ENCODE assay signal across 11 cellular contexts in the genomic region with DNA sequence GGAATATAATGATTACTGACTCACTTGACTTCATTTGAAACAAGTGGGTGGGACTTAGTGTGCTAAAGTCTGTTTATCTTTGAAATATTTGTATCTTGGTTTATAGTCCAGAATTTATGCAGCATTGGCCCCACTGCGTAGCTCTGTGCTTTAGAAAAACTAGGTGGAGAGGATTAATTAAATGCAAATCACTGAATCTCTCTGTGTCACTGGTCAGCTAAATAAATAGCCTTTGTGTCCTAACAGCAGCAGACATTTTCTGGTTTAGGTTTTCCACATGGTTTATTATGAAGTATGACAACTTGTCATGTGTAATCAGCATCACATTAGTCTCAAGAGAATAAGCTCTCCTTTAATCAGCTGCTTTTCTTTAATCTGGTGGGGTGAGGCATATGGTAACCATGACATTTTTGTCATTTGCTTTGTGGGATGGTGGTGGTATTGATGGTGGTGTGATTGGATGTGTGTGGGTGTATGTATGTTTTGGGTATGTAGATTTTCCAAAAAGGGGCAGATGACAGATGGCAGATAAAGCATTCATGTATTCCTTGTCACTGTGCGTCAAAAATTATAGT. TPM values are rescaled to one million over a fixed set of nuclear protein-coding genes. Genes with fewer than 3 reads are reported as not detected.
DNase-seq lines count a peak whose midpoint lies in the region; ATAC-seq and TF ChIP-seq lines count a peak whose summit lies in the region.
"Had no signal": no experiment of that assay in that cellular context is flagged by ENCODE, and none has a peak within 500 bp of the region (broad histone marks: within the 10 kb centered on the region; RNA-seq: fewer than 3 reads in every experiment).

No MANE protein-coding gene starts in this region.

- H3K4me2 ChIP-seq in neural cell (ENCODE audit: low read length), result no peak overlapping the region

- H2AFZ ChIP-seq in neural cell (ENCODE audit: low read depth, low read length), result no peak overlapping the region
- H2AFZ ChIP-seq: parathyroid adenoma had no signal

- H3K4me3 Mint-ChIP-seq in HFFc6, result no peak overlapping the region; the same call in 1 of the 2 replicates

- no peaks in the 10 kb centered on the region for H3K9me2 ChIP-seq in neural cell (ENCODE audit: insufficient read depth, low read length)

- no peaks in the 10 kb centered on the region for H3K9me3 ChIP-seq in neural cell (ENCODE audit: low read length)

- no peaks in the 10 kb centered on the region for H3K36me3 ChIP-seq in neural cell (ENCODE audit: insufficient read depth, low read length)

- H3K4me1 Mint-ChIP-seq in HFFc6 (ENCODE audit: low read depth), result peaks cover 23% of the 10 kb centered on the region

- no peaks in the 10 kb centered on the region for H3K27me3 ChIP-seq in neural cell (ENCODE audit: insufficient read depth, low read depth, low read length)

- no peak for TF ChIP-seq CTCF in HFFc6 (IDR thresholded peaks at IDR 0.05)
- no peak for TF ChIP-seq CTCF in neural cell (IDR thresholded peaks at IDR 0.05; ENCODE audit: poor library complexity, severe bottlenecking)

- no peaks in the 10 kb centered on the region for H3K36me3 Mint-ChIP-seq in HFFc6 (ENCODE audit: low read depth)

- no peaks in the 10 kb centered on the region; the same call in 1 of the 2 replicates for H3K27me3 Mint-ChIP-seq in HFFc6 (ENCODE audit: insufficient read depth)

- no peak for ATAC-seq in GM19023 (IDR thresholded peaks at IDR 0.05; ENCODE audit: unreplicated experiment)
- ATAC-seq in HG02981 (IDR thresholded peaks at IDR 0.05; ENCODE audit: unreplicated experiment), result no peak

- H4K20me1 ChIP-seq in neural cell (ENCODE audit: insufficient read depth), result no peaks in the 10 kb centered on the region

- H3K27ac Mint-ChIP-seq in HFFc6, result peak overlapping the region; percentile 72

- H3K9ac ChIP-seq in neural cell (ENCODE audit: low read length), result no peak overlapping the region
- H3K9ac ChIP-seq: parathyroid adenoma had no signal

- peak overlapping the region; percentile 10 for H3K27ac ChIP-seq in neural cell (ENCODE audit: low read length)
- H3K27ac ChIP-seq: parathyroid adenoma had no signal

- H3K4me3 ChIP-seq in neural cell (ENCODE audit: low read length), result peak overlapping the region; percentile 19

- TF ChIP-seq EP300 in neural cell (conservative IDR thresholded peaks at IDR 0.05; ENCODE audit: poor library complexity, severe bottlenecking), result no peak

- H3K9me3 Mint-ChIP-seq in HFFc6, result no peaks in the 10 kb centered on the region

- H3F3A ChIP-seq in neural cell (ENCODE audit: insufficient read depth, low read length, poor library complexity, severe bottlenecking), result no peaks in the 10 kb centered on the region

- H3K79me2 ChIP-seq in neural cell (replicated peaks; ENCODE audit: insufficient read depth, low read length), result no peaks in the 10 kb centered on the region

- DNase-seq in Ammon's horn (ENCODE audit: low spot score) (peak; percentile 13), HFFc6 (peak; percentile 2), cerebellar cortex (ENCODE audit: low spot score) (peak; percentile 97), NCI-H1436 (lab: John Stamatoyannopoulos, UW) (no peak), AML-193 (lab: John Stamatoyannopoulos, UW) (no peak)
- DNase-seq: DMS153, GOT3 had no signal

- TF ChIP-seq RAD21 in neural cell (conservative IDR thresholded peaks at IDR 0.05), result no peak

TF ChIP-seq in neural cell, 6 proteins besides CTCF, POLR2A, EP300 and RAD21:
- TF ChIP-seq TAF1 (IDR thresholded peaks at IDR 0.05; ENCODE audit: low read depth) (no peak), SMC3 (conservative IDR thresholded peaks at IDR 0.05; ENCODE audit: poor library complexity) (no peak), EZH2 (IDR thresholded peaks at IDR 0.05; ENCODE audit: borderline replicate concordance, insufficient read depth, low read length, poor library complexity, severe bottlenecking) (no peak), MXI1 (conservative IDR thresholded peaks at IDR 0.05; ENCODE audit: poor library complexity, severe bottlenecking) (no peak), POLR2AphosphoS5 (IDR thresholded peaks at IDR 0.05) (no peak)
- TF ChIP-seq, protein P1, sequence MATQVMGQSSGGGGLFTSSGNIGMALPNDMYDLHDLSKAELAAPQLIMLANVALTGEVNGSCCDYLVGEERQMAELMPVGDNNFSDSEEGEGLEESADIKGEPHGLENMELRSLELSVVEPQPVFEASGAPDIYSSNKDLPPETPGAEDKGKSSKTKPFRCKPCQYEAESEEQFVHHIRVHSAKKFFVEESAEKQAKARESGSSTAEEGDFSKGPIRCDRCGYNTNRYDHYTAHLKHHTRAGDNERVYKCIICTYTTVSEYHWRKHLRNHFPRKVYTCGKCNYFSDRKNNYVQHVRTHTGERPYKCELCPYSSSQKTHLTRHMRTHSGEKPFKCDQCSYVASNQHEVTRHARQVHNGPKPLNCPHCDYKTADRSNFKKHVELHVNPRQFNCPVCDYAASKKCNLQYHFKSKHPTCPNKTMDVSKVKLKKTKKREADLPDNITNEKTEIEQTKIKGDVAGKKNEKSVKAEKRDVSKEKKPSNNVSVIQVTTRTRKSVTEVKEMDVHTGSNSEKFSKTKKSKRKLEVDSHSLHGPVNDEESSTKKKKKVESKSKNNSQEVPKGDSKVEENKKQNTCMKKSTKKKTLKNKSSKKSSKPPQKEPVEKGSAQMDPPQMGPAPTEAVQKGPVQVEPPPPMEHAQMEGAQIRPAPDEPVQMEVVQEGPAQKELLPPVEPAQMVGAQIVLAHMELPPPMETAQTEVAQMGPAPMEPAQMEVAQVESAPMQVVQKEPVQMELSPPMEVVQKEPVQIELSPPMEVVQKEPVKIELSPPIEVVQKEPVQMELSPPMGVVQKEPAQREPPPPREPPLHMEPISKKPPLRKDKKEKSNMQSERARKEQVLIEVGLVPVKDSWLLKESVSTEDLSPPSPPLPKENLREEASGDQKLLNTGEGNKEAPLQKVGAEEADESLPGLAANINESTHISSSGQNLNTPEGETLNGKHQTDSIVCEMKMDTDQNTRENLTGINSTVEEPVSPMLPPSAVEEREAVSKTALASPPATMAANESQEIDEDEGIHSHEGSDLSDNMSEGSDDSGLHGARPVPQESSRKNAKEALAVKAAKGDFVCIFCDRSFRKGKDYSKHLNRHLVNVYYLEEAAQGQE (IDR thresholded peaks at IDR 0.05; ENCODE audit: borderline replicate concordance), result no peak

RNA-seq across cellular contexts. Expression of a gene that starts 33.9 kb away (rescaled TPM):
- 10 to 100 TPM; 46.7 to 53.1 (median 49.7) TPM for total RNA-seq in HFFc6 (2021; fragmentation: NEBNext Ultra II Directional; extraction: Animal tissue kit (Norgen Biotek cat#: 25700))
- 20.8 and 21.6 TPM in 2 replicates for polyA plus RNA-seq in neural cell
- polyA minus RNA-seq in neural cell, result 42.1 and 47.7 TPM in 2 replicates

RNA-seq across cellular contexts. Expression of a gene that starts 44.0 kb away (rescaled TPM):
- 100 to 1,000 TPM; 156 to 194 (median 168) TPM for total RNA-seq in HFFc6 (2021; fragmentation: NEBNext Ultra II Directional; extraction: Animal tissue kit (Norgen Biotek cat#: 25700))
- 180 and 224 TPM in 2 replicates for polyA plus RNA-seq in neural cell
- polyA minus RNA-seq in neural cell, result 115 and 137 TPM in 2 replicates

Comparison
In these comparisons a context has a peak if more than half of its experiments do, and no peak if none do; other contexts are left out.
1. DNase-seq: peak in Ammon's horn (single experiment), HFFc6 (single experiment) and cerebellar cortex (single experiment); none in NCI-H1436 (single experiment) and AML-193 (0 of 2).